In genomic region chr3:133805702-133806475, GRCh38 we compare ENCODE assay signal across 8 cellular contexts. TPM values are rescaled to one million over a fixed set of nuclear protein-coding genes. Genes with fewer than 3 reads are reported as not detected.
DNase-seq lines count a peak whose midpoint lies in the region; ATAC-seq and TF ChIP-seq lines count a peak whose summit lies in the region.

SRPRB (plus strand) TSS chr3:133805815; CDS start chr3:133805849, 34 bp downstream.

- H3K9me3 Mint-ChIP-seq in progenitor cell of endocrine pancreas (ENCODE audit: low read depth), result no peaks in the 10 kb centered on the region

- peak within 1 kb of the TSS; percentile 95 for H3K4me3 Mint-ChIP-seq in progenitor cell of endocrine pancreas (ENCODE audit: low read depth)

- H3K27ac ChIP-seq in left ventricle myocardium inferior (replicated peaks) (peak within 1 kb of the TSS; percentile 84), upper lobe of right lung (peak within 1 kb of the TSS; percentile 72)

- TF ChIP-seq CTCF in left ventricle myocardium inferior (IDR thresholded peaks at IDR 0.05; ENCODE audit: borderline replicate concordance) (no peak), progenitor cell of endocrine pancreas (IDR thresholded peaks at IDR 0.05; ENCODE audit: unreplicated experiment) (no peak), upper lobe of right lung (IDR thresholded peaks at IDR 0.05) (no peak)

- H3K4me3 ChIP-seq in left ventricle myocardium inferior, result peak within 1 kb of the TSS; percentile 91
- H3K4me3 ChIP-seq in upper lobe of right lung, result peak within 1 kb of the TSS; percentile 79

- H3K9me3 ChIP-seq in left ventricle myocardium inferior (replicated peaks), result no peaks in the 10 kb centered on the region
- H3K9me3 ChIP-seq in upper lobe of right lung, result no peaks in the 10 kb centered on the region

- peaks cover 17% of the 10 kb centered on the region for H3K4me1 Mint-ChIP-seq in progenitor cell of endocrine pancreas (ENCODE audit: low read depth)

- H3K27me3 ChIP-seq in left ventricle myocardium inferior (ENCODE audit: low read depth) (no peaks in the 10 kb centered on the region), upper lobe of right lung (no peaks in the 10 kb centered on the region)

- peak within 1 kb of the TSS; percentile 88 for H3K27ac Mint-ChIP-seq in progenitor cell of endocrine pancreas

- intact Hi-C loops in T-helper 1 cell treated with Interleukin-12 subunit alpha and Interleukin-12 subunit beta and Interleukin-4 antibody, amounts not matched to agents 30 ng/mL and 1 ng/mL, for 36 hours (cut with micrococcal nuclease), result loop anchor here (1.0 to 5.0 kb wide), 11 partner anchors 13 to 1389 kb away; partner anchors contain the start of genes ANAPC13, CDV3, DNAJC13 and NPHP3
- intact Hi-C loops in left ventricle myocardium inferior (cut with micrococcal nuclease) (loop anchor here (10.0 kb wide), 1 partner anchor 141 kb away; the partner anchor contains the start of gene TOPBP1), upper lobe of right lung (cut with DNase I) (no loop called here)

- peaks cover 16% of the 10 kb centered on the region for H3K27me3 Mint-ChIP-seq in progenitor cell of endocrine pancreas

- H3K4me1 ChIP-seq in left ventricle myocardium inferior, result peaks cover 21% of the 10 kb centered on the region
- H3K4me1 ChIP-seq in upper lobe of right lung, result peaks cover 7% of the 10 kb centered on the region

- DNase-seq in NCI-H1694 (lab: John Stamatoyannopoulos, UW) (peak; percentile 93), amniotic epithelial cell (ENCODE audit: low read depth) (peak; percentile 86), left ventricle myocardium inferior (peak; percentile 95), progenitor cell of endocrine pancreas (ENCODE audit: low spot score, unreplicated experiment) (peak; percentile 84), upper lobe of right lung (peak; percentile 97)

- ATAC-seq in GM18498 (IDR thresholded peaks at IDR 0.05; ENCODE audit: unreplicated experiment) (peak; percentile 99), HG02885 (IDR thresholded peaks at IDR 0.05; ENCODE audit: poor library complexity, unreplicated experiment) (peak; percentile 98), upper lobe of right lung (peak; percentile 100)

- H3K36me3 ChIP-seq in left ventricle myocardium inferior, result peaks cover 31% of the 10 kb centered on the region
- H3K36me3 ChIP-seq in upper lobe of right lung, result peaks cover 34% of the 10 kb centered on the region

- H3K36me3 Mint-ChIP-seq in progenitor cell of endocrine pancreas (ENCODE audit: insufficient read depth), result peaks cover 6% of the 10 kb centered on the region

RNA-seq across cellular contexts. Expression of gene SRPRB, which starts in this region (rescaled TPM):
- total RNA-seq in T-helper 1 cell treated with Interleukin-12 subunit alpha and Interleukin-12 subunit beta and Interleukin-4 antibody, amounts not matched to agents 30 ng/mL and 1 ng/mL, for 36 hours, result 71.6 and 73.1 TPM in 2 replicates
- total RNA-seq in left ventricle myocardium inferior, result 26.0 TPM
- total RNA-seq in progenitor cell of endocrine pancreas, result 38.2 and 49.1 TPM in 2 replicates
- 45.4 TPM for total RNA-seq in upper lobe of right lung

Comparison
In these comparisons a context has a peak if more than half of its experiments do, and no peak if none do; other contexts are left out.
1. Peak in every context shown above with its lines: DNase-seq, ATAC-seq, H3K4me3 ChIP-seq and H3K27ac ChIP-seq.